In the genomic region with DNA sequence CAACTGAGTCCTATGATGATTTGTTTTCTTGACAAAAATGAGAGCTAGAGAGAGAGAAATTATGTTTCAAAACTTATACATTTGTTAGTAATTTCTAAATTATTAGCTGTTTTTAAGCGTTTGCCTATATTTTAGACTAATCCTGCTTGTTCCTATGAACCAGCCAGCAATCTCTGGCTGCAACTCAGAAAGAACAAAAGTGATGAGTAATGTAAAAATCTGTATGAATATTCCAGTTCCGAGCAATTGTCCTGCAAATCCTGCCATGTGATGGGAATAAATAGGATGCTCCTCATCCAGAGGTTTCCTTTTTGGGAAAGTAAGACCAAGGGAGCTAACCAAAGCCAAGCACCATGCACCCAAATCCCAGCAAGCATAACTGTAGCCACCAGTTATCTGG, we compare ENCODE assay signal across 40 cellular contexts.
"Had no signal": no experiment of that assay in that cellular context is flagged by ENCODE, and none has a peak within 500 bp of the region (broad histone marks: within the 10 kb centered on the region; RNA-seq: fewer than 3 reads in every experiment).

No MANE protein-coding gene starts in this region.

- ATAC-seq: activated naive CD4-positive, alpha-beta T cell treated with anti-CD3 and anti-CD28 coated beads, Interleukin-2, amount 50 U/mL, for 72 hours; activated naive CD8-positive, alpha-beta T cell treated with anti-CD3 and anti-CD28 coated beads, Interleukin-2, amount 50 U/mL, for 24 hours; activated T-cell treated with anti-CD3 and anti-CD28 coated beads, Interleukin-2, amount 50 U/mL, for 4 hours; activated T-cell treated with anti-CD3 and anti-CD28 coated beads, Interleukin-2, amount 50 U/mL, for 72 hours; activated T-helper 17 cell treated with anti-CD3 and anti-CD28 coated beads, Interleukin-2, amount 50 U/mL, for 72 hours; body of pancreas had no signal

- H3K27me3 ChIP-seq: adrenal gland, ascending aorta, body of pancreas, brain microvascular endothelial cell, breast epithelium, cardiac muscle cell had no signal

- FAIRE-seq: astrocyte, bronchial epithelial cell had no signal

- H3K36me3 Mint-ChIP-seq: activated naive CD4-positive, alpha-beta T cell treated with anti-CD3 and anti-CD28 coated beads, Interleukin-2, amount 10 ng/mL, durations not matched to agents 7 days and 5 days; activated naive CD4-positive, alpha-beta T cell treated with anti-CD3 and anti-CD28 coated beads, Interleukin-2, amount 50 U/mL, for 24 hours; activated naive CD4-positive, alpha-beta T cell treated with anti-CD3 and anti-CD28 coated beads, Interleukin-2, amount 50 U/mL, for 72 hours; activated naive CD8-positive, alpha-beta T cell; activated naive CD8-positive, alpha-beta T cell treated with anti-CD3 and anti-CD28 coated beads for 36 hours; activated naive CD8-positive, alpha-beta T cell treated with anti-CD3 and anti-CD28 coated beads, Interleukin-2, amount 10 ng/mL, durations not matched to agents 7 days and 5 days; brain had no signal

- H3K9me3 Mint-ChIP-seq: activated naive CD4-positive, alpha-beta T cell treated with anti-CD3 and anti-CD28 coated beads for 36 hours; activated naive CD4-positive, alpha-beta T cell treated with anti-CD3 and anti-CD28 coated beads, Interleukin-2, amount 50 U/mL, for 24 hours; activated naive CD4-positive, alpha-beta T cell treated with anti-CD3 and anti-CD28 coated beads, Interleukin-2, amount 50 U/mL, for 72 hours; activated naive CD8-positive, alpha-beta T cell treated with anti-CD3 and anti-CD28 coated beads for 36 hours; activated naive CD8-positive, alpha-beta T cell treated with anti-CD3 and anti-CD28 coated beads, Interleukin-2, amount 10 ng/mL, durations not matched to agents 7 days and 5 days; activated naive CD8-positive, alpha-beta T cell treated with anti-CD3 and anti-CD28 coated beads, Interleukin-2, amount 50 U/mL, for 24 hours; activated T-cell treated with anti-CD3 and anti-CD28 coated beads, Interleukin-2, amount 50 U/mL, for 72 hours; activated T-helper 17 cell treated with anti-CD3 and anti-CD28 coated beads, Interleukin-2, amount 50 U/mL, for 72 hours; activated T-helper 2 cell treated with anti-CD3 and anti-CD28 coated beads, Interferon-gamma antibody, Interleukin-2, Interleukin-4, amounts not matched to agents 10 μg/mL and 5 μg/mL and 100 μg/mL, durations not matched to agents 14 hours and 24 hours and 36 hours; central memory CD8-positive, alpha-beta T cell had no signal

- H3K27me3 Mint-ChIP-seq: activated naive CD4-positive, alpha-beta T cell treated with anti-CD3 and anti-CD28 coated beads, Interleukin-2, amount 10 ng/mL, durations not matched to agents 7 days and 5 days; activated naive CD4-positive, alpha-beta T cell treated with anti-CD3 and anti-CD28 coated beads, Interleukin-2, amount 50 U/mL, for 24 hours; activated naive CD8-positive, alpha-beta T cell; activated naive CD8-positive, alpha-beta T cell treated with anti-CD3 and anti-CD28 coated beads for 36 hours; activated naive CD8-positive, alpha-beta T cell treated with anti-CD3 and anti-CD28 coated beads, Interleukin-2, amount 10 ng/mL, durations not matched to agents 7 days and 5 days; activated naive CD8-positive, alpha-beta T cell treated with anti-CD3 and anti-CD28 coated beads, Interleukin-2, amount 50 U/mL, for 24 hours; activated T-cell treated with anti-CD3 and anti-CD28 coated beads, Interleukin-2, amount 50 U/mL, for 24 hours; activated T-helper 17 cell treated with anti-CD3 and anti-CD28 coated beads, Interleukin-2, amount 50 U/mL, for 72 hours; central memory CD8-positive, alpha-beta T cell had no signal

- H3K4me3 Mint-ChIP-seq: activated naive CD4-positive, alpha-beta T cell treated with anti-CD3 and anti-CD28 coated beads for 36 hours; activated naive CD4-positive, alpha-beta T cell treated with anti-CD3 and anti-CD28 coated beads, Interleukin-2, amount 10 ng/mL, durations not matched to agents 7 days and 5 days; activated naive CD4-positive, alpha-beta T cell treated with anti-CD3 and anti-CD28 coated beads, Interleukin-2, amount 50 U/mL, for 24 hours; activated naive CD8-positive, alpha-beta T cell; activated naive CD8-positive, alpha-beta T cell treated with anti-CD3 and anti-CD28 coated beads for 36 hours; activated naive CD8-positive, alpha-beta T cell treated with anti-CD3 and anti-CD28 coated beads, Interleukin-2, amount 10 ng/mL, durations not matched to agents 7 days and 5 days; activated naive CD8-positive, alpha-beta T cell treated with anti-CD3 and anti-CD28 coated beads, Interleukin-2, amount 50 U/mL, for 24 hours; activated T-cell treated with anti-CD3 and anti-CD28 coated beads, Interleukin-2, amount 50 U/mL, for 24 hours; activated T-cell treated with anti-CD3 and anti-CD28 coated beads, Interleukin-2, amount 50 U/mL, for 4 hours; activated T-cell treated with anti-CD3 and anti-CD28 coated beads, Interleukin-2, amount 50 U/mL, for 72 hours; activated T-helper 1 cell treated with anti-CD3 and anti-CD28 coated beads, Interleukin-12 subunit alpha, Interleukin-12 subunit beta, Interleukin-2, Interleukin-4 antibody, amounts not matched to agents 30 ng/mL and 10 ng/mL and 1 ng/mL, durations not matched to agents 14 hours and 24 hours and 36 hours; activated T-helper 17 cell treated with anti-CD3 and anti-CD28 coated beads, Interleukin-2, amount 50 U/mL, for 72 hours; brain; central memory CD8-positive, alpha-beta T cell had no signal

- H3K4me1 ChIP-seq: adrenal gland, ascending aorta, body of pancreas, breast epithelium had no signal

- H3K36me3 ChIP-seq: adrenal gland, ascending aorta, brain microvascular endothelial cell, breast epithelium, cardiac muscle cell had no signal

- H3K9me3 ChIP-seq: adrenal gland, ascending aorta, breast epithelium had no signal

- H3K4me3 ChIP-seq: adrenal gland, ascending aorta, body of pancreas, breast epithelium, cardiac muscle cell had no signal

- H3K27ac ChIP-seq: adrenal gland, ascending aorta, body of pancreas, brain microvascular endothelial cell, breast epithelium, cardiac muscle cell had no signal

- DNase-seq: activated effector memory CD4-positive, alpha-beta T cell treated with anti-CD3 and anti-CD28 coated beads, Interleukin-2, amount 50 U/mL, for 16 hours; activated effector memory CD4-positive, alpha-beta T cell treated with Interleukin-2 at 50 U/mL for 16 hours; activated gamma-delta T cell; activated gamma-delta T cell treated with Interleukin-2 at 50 U/mL for 16 hours; activated naive CD4-positive, alpha-beta T cell; activated naive CD4-positive, alpha-beta T cell treated with anti-CD3 and anti-CD28 coated beads for 36 hours; activated naive CD4-positive, alpha-beta T cell treated with anti-CD3 and anti-CD28 coated beads, Interleukin-2, amount 10 ng/mL, durations not matched to agents 7 days and 5 days; activated naive CD4-positive, alpha-beta T cell treated with anti-CD3 and anti-CD28 coated beads, Interleukin-2, amount 50 U/mL, for 16 hours; activated naive CD4-positive, alpha-beta T cell treated with Interleukin-2 at 50 U/mL for 16 hours; activated naive CD8-positive, alpha-beta T cell treated with anti-CD3 and anti-CD28 coated beads for 36 hours; activated naive CD8-positive, alpha-beta T cell treated with anti-CD3 and anti-CD28 coated beads, Interleukin-2, amount 10 ng/mL, durations not matched to agents 7 days and 5 days; activated naive CD8-positive, alpha-beta T cell treated with anti-CD3 and anti-CD28 coated beads, Interleukin-2, amount 50 U/mL, for 24 hours; activated T-cell treated with anti-CD3 and anti-CD28 coated beads, Interleukin-2, amount 50 U/mL, for 1 hour; activated T-cell treated with anti-CD3 and anti-CD28 coated beads, Interleukin-2, amount 50 U/mL, for 24 hours; activated T-cell treated with anti-CD3 and anti-CD28 coated beads, Interleukin-2, amount 50 U/mL, for 4 hours; activated T-cell treated with anti-CD3 and anti-CD28 coated beads, Interleukin-2, amount 50 U/mL, for 48 hours; activated T-cell treated with anti-CD3 and anti-CD28 coated beads, Interleukin-2, amount 50 U/mL, for 72 hours; adrenal gland; amniotic stem cell; amygdala; anterior cingulate cortex; aorta; body of pancreas; brain microvascular endothelial cell; caudate nucleus; central memory CD4-positive, alpha-beta T cell; cerebellar nuclear complex had no signal

- H3K4me1 Mint-ChIP-seq: activated naive CD4-positive, alpha-beta T cell treated with anti-CD3 and anti-CD28 coated beads, Interleukin-2, amount 10 ng/mL, durations not matched to agents 7 days and 5 days; activated naive CD4-positive, alpha-beta T cell treated with anti-CD3 and anti-CD28 coated beads, Interleukin-2, amount 50 U/mL, for 24 hours; activated naive CD8-positive, alpha-beta T cell treated with anti-CD3 and anti-CD28 coated beads for 36 hours; activated naive CD8-positive, alpha-beta T cell treated with anti-CD3 and anti-CD28 coated beads, Interleukin-2, amount 10 ng/mL, durations not matched to agents 7 days and 5 days; activated naive CD8-positive, alpha-beta T cell treated with anti-CD3 and anti-CD28 coated beads, Interleukin-2, amount 50 U/mL, for 24 hours; activated T-helper 17 cell treated with anti-CD3 and anti-CD28 coated beads, Interleukin-2, amount 50 U/mL, for 72 hours; brain; central memory CD8-positive, alpha-beta T cell had no signal

- H3K27ac Mint-ChIP-seq: activated naive CD4-positive, alpha-beta T cell treated with anti-CD3 and anti-CD28 coated beads for 36 hours; activated naive CD4-positive, alpha-beta T cell treated with anti-CD3 and anti-CD28 coated beads, Interleukin-2, amount 10 ng/mL, durations not matched to agents 7 days and 5 days; activated naive CD4-positive, alpha-beta T cell treated with anti-CD3 and anti-CD28 coated beads, Interleukin-2, amount 50 U/mL, for 24 hours; activated naive CD4-positive, alpha-beta T cell treated with anti-CD3 and anti-CD28 coated beads, Interleukin-2, amount 50 U/mL, for 72 hours; activated naive CD8-positive, alpha-beta T cell; activated naive CD8-positive, alpha-beta T cell treated with anti-CD3 and anti-CD28 coated beads for 36 hours; activated naive CD8-positive, alpha-beta T cell treated with anti-CD3 and anti-CD28 coated beads, Interleukin-2, amount 10 ng/mL, durations not matched to agents 7 days and 5 days; activated naive CD8-positive, alpha-beta T cell treated with anti-CD3 and anti-CD28 coated beads, Interleukin-2, amount 50 U/mL, for 24 hours; activated T-cell treated with anti-CD3 and anti-CD28 coated beads, Interleukin-2, amount 50 U/mL, for 24 hours; activated T-cell treated with anti-CD3 and anti-CD28 coated beads, Interleukin-2, amount 50 U/mL, for 72 hours; activated T-helper 1 cell treated with anti-CD3 and anti-CD28 coated beads, Interleukin-12 subunit alpha, Interleukin-12 subunit beta, Interleukin-2, Interleukin-4 antibody, amounts not matched to agents 30 ng/mL and 10 ng/mL and 1 ng/mL, durations not matched to agents 14 hours and 24 hours and 36 hours; activated T-helper 17 cell treated with anti-CD3 and anti-CD28 coated beads, Interleukin-2, amount 50 U/mL, for 72 hours; activated T-helper 2 cell treated with anti-CD3 and anti-CD28 coated beads, Interferon-gamma antibody, Interleukin-2, Interleukin-4, amounts not matched to agents 10 μg/mL and 5 μg/mL and 100 μg/mL, durations not matched to agents 14 hours and 24 hours and 36 hours; brain had no signal
